In genomic region chr2:25948437-25948836, GRCh38 we compare ENCODE assay signal across 23 cellular contexts.
"Had no signal": no experiment of that assay in that cellular context is flagged by ENCODE, and none has a peak within 500 bp of the region (broad histone marks: within the 10 kb centered on the region; RNA-seq: fewer than 3 reads in every experiment).

No MANE protein-coding gene starts in this region.

- H3K36me3 ChIP-seq: breast epithelium, colonic mucosa had no signal

- H3K27me3 ChIP-seq: breast epithelium, colonic mucosa had no signal

- H3K27me3 Mint-ChIP-seq: activated B cell treated with CpG ODN at 0.5 μM for 24 hours; activated CD4-positive, alpha-beta memory T cell treated with anti-CD3 and anti-CD28 coated beads for 36 hours; activated CD4-positive, alpha-beta T cell treated with anti-CD3 and anti-CD28 coated beads, Interleukin-2, amount 10 ng/mL, durations not matched to agents 7 days and 5 days had no signal

- H3K4me1 ChIP-seq: breast epithelium, colonic mucosa had no signal

- H3K9me3 ChIP-seq: breast epithelium, colonic mucosa had no signal

- DNase-seq: activated B cell treated with CpG ODN at 0.5 μM for 24 hours; activated CD4-positive, alpha-beta memory T cell treated with anti-CD3 and anti-CD28 coated beads for 36 hours; activated CD4-positive, alpha-beta T cell treated with anti-CD3 and anti-CD28 coated beads for 1 hour; activated CD4-positive, alpha-beta T cell treated with anti-CD3 and anti-CD28 coated beads, Interleukin-2, amount 10 ng/mL, durations not matched to agents 7 days and 5 days; activated CD8-positive, alpha-beta memory T cell treated with anti-CD3 and anti-CD28 coated beads, Interleukin-2, amount 50 U/mL, for 4 hours; activated gamma-delta T cell treated with Interleukin-2 at 50 U/mL for 16 hours; activated naive CD4-positive, alpha-beta T cell treated with anti-CD3 and anti-CD28 coated beads, Interleukin-2, amount 50 U/mL, for 16 hours; aorta; caudate nucleus; colonic mucosa; Kasumi-1; KBM-7; NCI-H1048; NCI-H1417; NCI-H2029; NCI-H2107; NCI-H2171 treated with DMSO at 0.1 percent for 48 hours; NCI-H226; NCI-H526; NCI-H774; SIG-M5 had no signal

- H3K4me1 Mint-ChIP-seq: activated B cell treated with CpG ODN at 0.5 μM for 24 hours had no signal

- H3K27ac Mint-ChIP-seq: activated B cell treated with CpG ODN at 0.5 μM for 24 hours; activated CD4-positive, alpha-beta memory T cell treated with anti-CD3 and anti-CD28 coated beads for 36 hours; activated CD4-positive, alpha-beta T cell treated with anti-CD3 and anti-CD28 coated beads, Interleukin-2, amount 10 ng/mL, durations not matched to agents 7 days and 5 days; activated T-helper 2 cell treated with anti-CD3 and anti-CD28 coated beads, Interferon-gamma antibody, Interleukin-2, Interleukin-4, amounts not matched to agents 10 μg/mL and 5 μg/mL and 100 μg/mL, durations not matched to agents 14 hours and 24 hours and 36 hours had no signal

- H3K9me3 Mint-ChIP-seq: activated B cell treated with CpG ODN at 0.5 μM for 24 hours; activated CD4-positive, alpha-beta memory T cell treated with anti-CD3 and anti-CD28 coated beads for 36 hours; activated CD4-positive, alpha-beta T cell treated with anti-CD3 and anti-CD28 coated beads, Interleukin-2, amount 10 ng/mL, durations not matched to agents 7 days and 5 days; activated T-helper 2 cell treated with anti-CD3 and anti-CD28 coated beads, Interferon-gamma antibody, Interleukin-2, Interleukin-4, amounts not matched to agents 10 μg/mL and 5 μg/mL and 100 μg/mL, durations not matched to agents 14 hours and 24 hours and 36 hours had no signal

- H3K27ac ChIP-seq: breast epithelium, colonic mucosa had no signal

- H3K4me3 ChIP-seq: breast epithelium, colonic mucosa had no signal

- H3K36me3 Mint-ChIP-seq: activated CD4-positive, alpha-beta memory T cell treated with anti-CD3 and anti-CD28 coated beads for 36 hours had no signal

- H3K4me3 Mint-ChIP-seq: activated B cell treated with CpG ODN at 0.5 μM for 24 hours; activated CD4-positive, alpha-beta memory T cell treated with anti-CD3 and anti-CD28 coated beads for 36 hours; activated CD4-positive, alpha-beta T cell treated with anti-CD3 and anti-CD28 coated beads, Interleukin-2, amount 10 ng/mL, durations not matched to agents 7 days and 5 days had no signal
